In genomic region chr10:86753056-86753455, GRCh38 we compare ENCODE assay signal across 11 cellular contexts. TPM values are rescaled to one million over a fixed set of nuclear protein-coding genes. Genes with fewer than 3 reads are reported as not detected.
DNase-seq lines count a peak whose midpoint lies in the region; ATAC-seq, FAIRE-seq and TF ChIP-seq lines count a peak whose summit lies in the region.
"Had no signal": no experiment of that assay in that cellular context is flagged by ENCODE, and none has a peak within 500 bp of the region (broad histone marks: within the 10 kb centered on the region; RNA-seq: fewer than 3 reads in every experiment).

No MANE protein-coding gene starts in this region.

- peaks cover under 1% of the 10 kb centered on the region; the same call in 1 of the 2 replicates for H4K20me1 ChIP-seq in HepG2 (ENCODE audit: insufficient read depth, low read length)

- no TSS peak for BruUV-seq in HepG2 (replicated peaks; lab: Mats Ljungman, UMichigan)

- CTCF ChIA-PET in HepG2 (lab: Yijun Ruan, JAX; ENCODE audit: low intra/inter-chr PET ratio, low total read pairs): no interaction called here

- H3K36me3 Mint-ChIP-seq in T-helper 2 cell treated with Interferon-gamma antibody and Interleukin-4, amounts not matched to agents 5 μg/mL and 100 μg/mL, for 36 hours (ENCODE audit: low read depth): peaks cover 3% of the 10 kb centered on the region

- no peaks in the 10 kb centered on the region for H3K36me3 ChIP-seq in left ventricle myocardium inferior
- no peaks in the 10 kb centered on the region for H3K36me3 ChIP-seq in KOPT-K1 (ENCODE audit: insufficient read depth, low read length)
- no peaks in the 10 kb centered on the region for H3K36me3 ChIP-seq in HepG2 (replicated peaks in 1 of 2; ENCODE audit: control insufficient read depth in 1 of 2, insufficient read depth in 2 of 2, low read length in 2 of 2)
- H3K36me3 ChIP-seq in HAP-1 (replicated peaks): no peaks in the 10 kb centered on the region

- no peak for TF ChIP-seq CTCF in left ventricle myocardium inferior (IDR thresholded peaks at IDR 0.05; ENCODE audit: borderline replicate concordance)
- TF ChIP-seq CTCF in HepG2 (CRISPR knock-in tag; IDR thresholded peaks at IDR 0.05): no peak

- peaks cover 15% of the 10 kb centered on the region for H3K79me2 ChIP-seq in HepG2 (ENCODE audit: insufficient read depth, low read length)

- in situ Hi-C loops in HepG2 (cut with HindIII; ENCODE audit: extremely low pct_ligation_motif_present, low pct_unique_long_range_greater_than_20kb): no loop called here
- in situ Hi-C loops in HAP-1 (cut with MboI; ENCODE audit: low sequenced_read_pairs): no loop called here

- no peak for TF ChIP-seq POLR2A in HepG2 (IDR thresholded peaks at IDR 0.05; ENCODE audit: insufficient read depth in 1 of 2, low read depth in 2 of 2, low read length in 2 of 2)

- peak overlapping the region; percentile 99 for H3K27ac ChIP-seq in left ventricle myocardium inferior (replicated peaks)
- peak overlapping the region; percentile 36 for H3K27ac ChIP-seq in KOPT-K1 (ENCODE audit: low read depth, low read length, poor library complexity, severe bottlenecking)
- H3K27ac ChIP-seq in right cardiac atrium (ENCODE audit: low read length): peak overlapping the region; percentile 61
- H3K27ac ChIP-seq in HepG2 (ENCODE audit: extremely low read length, insufficient read depth, low read length): no peak overlapping the region
- H3K27ac ChIP-seq: parathyroid adenoma had no signal

- POLR2A ChIA-PET in HepG2 (lab: Yijun Ruan, JAX): no interaction called here

- no peak overlapping the region for H3K9ac ChIP-seq in HepG2 (ENCODE audit: insufficient read depth, low read depth, low read length)
- H3K9ac ChIP-seq: parathyroid adenoma had no signal

- DNase-seq in left ventricle myocardium inferior: no peak
- DNase-seq in left ventricle myocardium superior: no peak
- no peak for DNase-seq in right cardiac atrium
- DNase-seq in HepG2 (ENCODE audit: low spot score): no peak
- no peak for DNase-seq in T-helper 2 cell treated with Interferon-gamma antibody and Interleukin-4, amounts not matched to agents 5 μg/mL and 100 μg/mL, for 36 hours (ENCODE audit: low spot score)
- DNase-seq in nucleus accumbens (lab: John Stamatoyannopoulos, UW): no peak
- no peak for DNase-seq in HAP-1 (ENCODE audit: low spot score in 2 of 2)
- DNase-seq: midbrain, NCI-H1436 treated with DMSO at 0.1 percent for 48 hours had no signal

- intact Hi-C loops in left ventricle myocardium inferior (cut with micrococcal nuclease): no loop called here
- intact Hi-C loops in left ventricle myocardium superior (cut with micrococcal nuclease): no loop called here
- intact Hi-C loops in right cardiac atrium (cut with DNase I): loop anchor here in 1 of 4 donors (10.0 kb wide), 1 partner anchor 152 kb away; no protein-coding TSS in a partner anchor
- intact Hi-C loops in HepG2 (cut with micrococcal nuclease; ENCODE audit: unreplicated experiment): no loop called here

- H3K27me3 Mint-ChIP-seq in T-helper 2 cell treated with Interferon-gamma antibody and Interleukin-4, amounts not matched to agents 5 μg/mL and 100 μg/mL, for 36 hours (ENCODE audit: low read depth): peaks cover 24% of the 10 kb centered on the region

- no peak overlapping the region for H3K4me2 ChIP-seq in HepG2 (ENCODE audit: low read depth, low read length)

- WGBS in right cardiac atrium: 67% methylated on average over 2 of the region's 2 CpGs
- 100% methylated on average over 2 of the region's 2 CpGs for WGBS in HepG2 (ENCODE audit: low lambda C conversion rate)

- no peak overlapping the region for H2AFZ ChIP-seq in HepG2 (ENCODE audit: low read length)
- H2AFZ ChIP-seq: parathyroid adenoma had no signal

- peaks cover 22% of the 10 kb centered on the region for H3K4me1 Mint-ChIP-seq in T-helper 2 cell treated with Interferon-gamma antibody and Interleukin-4, amounts not matched to agents 5 μg/mL and 100 μg/mL, for 36 hours (ENCODE audit: low read depth)

- H3K4me3 Mint-ChIP-seq in T-helper 2 cell treated with Interferon-gamma antibody and Interleukin-4, amounts not matched to agents 5 μg/mL and 100 μg/mL, for 36 hours: no peak overlapping the region

- TF ChIP-seq RAD21 in HepG2 (CRISPR knock-in tag; IDR thresholded peaks at IDR 0.05): no peak

- no peaks in the 10 kb centered on the region for H3K9me3 ChIP-seq in left ventricle myocardium inferior (replicated peaks)
- H3K9me3 ChIP-seq in KOPT-K1 (ENCODE audit: insufficient read depth, low read length, poor library complexity, severe bottlenecking): no peaks in the 10 kb centered on the region
- no peaks in the 10 kb centered on the region for H3K9me3 ChIP-seq in right cardiac atrium (ENCODE audit: control insufficient read depth, low read length)
- no peaks in the 10 kb centered on the region for H3K9me3 ChIP-seq in HepG2 (ENCODE audit: low read length)
- H3K9me3 ChIP-seq in HAP-1: no peaks in the 10 kb centered on the region

- H3K4me3 ChIP-seq in left ventricle myocardium inferior: no peak overlapping the region
- H3K4me3 ChIP-seq in right cardiac atrium (ENCODE audit: low read length): no peak overlapping the region
- no peak overlapping the region for H3K4me3 ChIP-seq in HepG2 (replicated peaks in 1 of 3; ENCODE audit: insufficient read depth in 1 of 3, low read depth in 2 of 3, low read length in 3 of 3)
- H3K4me3 ChIP-seq in HAP-1: no peak overlapping the region

- ATAC-seq in left ventricle myocardium superior: no peak
- ATAC-seq in right cardiac atrium: no peak
- ATAC-seq in HepG2: no peak

- no peaks in the 10 kb centered on the region for H3K9me3 Mint-ChIP-seq in T-helper 2 cell treated with Interferon-gamma antibody and Interleukin-4, amounts not matched to agents 5 μg/mL and 100 μg/mL, for 36 hours

- H3K4me1 ChIP-seq in left ventricle myocardium inferior (peaks cover 52% of the 10 kb centered on the region), right cardiac atrium (ENCODE audit: control insufficient read depth, insufficient read depth, low read length) (peaks cover 3% of the 10 kb centered on the region), HepG2 (ENCODE audit: insufficient read depth, low read length) (peaks cover 30% of the 10 kb centered on the region), HAP-1 (peaks cover 17% of the 10 kb centered on the region)

- no peak for FAIRE-seq in HepG2 (lab: Jason Lieb, UNC)

- no peak for TF ChIP-seq EP300 in HepG2 (IDR thresholded peaks at IDR 0.05; ENCODE audit: low read depth in 2 of 2, low read length in 2 of 2)
- no peak for TF ChIP-seq EP300 in HepG2 (CRISPR knock-in tag; IDR thresholded peaks at IDR 0.05; ENCODE audit: borderline replicate concordance)

- H3K27me3 ChIP-seq in left ventricle myocardium inferior (ENCODE audit: low read depth): peaks cover 64% of the 10 kb centered on the region
- H3K27me3 ChIP-seq in right cardiac atrium (ENCODE audit: control insufficient read depth, insufficient read depth): no peaks in the 10 kb centered on the region
- no peaks in the 10 kb centered on the region; a peak in 1 of 5 replicates for H3K27me3 ChIP-seq in HepG2 (ENCODE audit: control insufficient read depth in 1 of 2, insufficient read depth in 2 of 2, low read length in 2 of 2)
- H3K27me3 ChIP-seq in HAP-1 (ENCODE audit: low read depth): no peaks in the 10 kb centered on the region

- H3K27ac Mint-ChIP-seq in T-helper 2 cell treated with Interferon-gamma antibody and Interleukin-4, amounts not matched to agents 5 μg/mL and 100 μg/mL, for 36 hours: no peak overlapping the region

TF ChIP-seq in HepG2, 621 proteins besides CTCF, POLR2A, EP300 and RAD21 (continues in another document):
- TF ChIP-seq AHR (CRISPR knock-in tag; IDR thresholded peaks at IDR 0.05) (no peak), ZIK1 (CRISPR knock-in tag; IDR thresholded peaks at IDR 0.05; ENCODE audit: borderline replicate concordance, low read depth) (no peak), KLF16 (CRISPR knock-in tag; IDR thresholded peaks at IDR 0.05) (no peak), HMGA1 (CRISPR knock-in tag; conservative IDR thresholded peaks at IDR 0.05) (no peak), SRSF1 (optimal IDR thresholded peaks at IDR 0.05; ENCODE audit: low read depth, low read length) (no peak), EED (CRISPR knock-in tag; IDR thresholded peaks at IDR 0.05) (no peak)

RNA-seq across cellular contexts. Expression of gene BMPR1A, which starts 3.4 kb away (rescaled TPM):
- total RNA-seq in left ventricle myocardium inferior (43.8 TPM), left ventricle myocardium superior (48.4 TPM), right cardiac atrium (10 to 100 TPM; 60.4 to 92.0 (median 65.6) TPM), HepG2 (2016; rRNA removed; fragmentation: Illumina TruSeq; extraction: Trizol) (42.3 and 44.2 TPM in 2 replicates)
- polyA plus RNA-seq in right cardiac atrium (10.8 TPM), HepG2 (2011; rRNA removed) (16.6 and 17.8 TPM in 2 replicates)
- total RNA-seq in HepG2 (2016; cell fraction: cytosol; rRNA removed; fragmentation: Illumina TruSeq; extraction: Trizol; ENCODE audit: low read depth): 35.3 and 37.2 TPM in 2 replicates
- 42.9 and 46.8 TPM in 2 replicates for total RNA-seq in HepG2 (2016; cell fraction: insoluble cytoplasmic fraction; rRNA removed; fragmentation: Illumina TruSeq; extraction: Trizol)
- total RNA-seq in HepG2 (2016; cell fraction: membrane; rRNA removed; fragmentation: Illumina TruSeq; extraction: Trizol): 43.0 and 44.0 TPM in 2 replicates
- total RNA-seq in HepG2 (2016; cell fraction: nucleus; rRNA removed; fragmentation: Illumina TruSeq; extraction: Trizol): 41.8 TPM in 2 replicates
- polyA plus RNA-seq in HepG2 (2011; cell fraction: cytosol; rRNA removed): 8.6 and 14.5 TPM in 2 replicates
- 8.2 and 8.9 TPM in 2 replicates for polyA plus RNA-seq in HepG2 (2011; cell fraction: nucleus; rRNA removed)
- 17.2 and 19.3 TPM in 2 replicates for polyA plus RNA-seq in HepG2 (2012)
- polyA plus RNA-seq in HepG2 (2016; cell fraction: cytosol; fragmentation: Illumina TruSeq; extraction: Trizol; ENCODE audit: low read depth): 3.5 and 3.9 TPM in 2 replicates
- polyA plus RNA-seq in HepG2 (2016; cell fraction: insoluble cytoplasmic fraction; fragmentation: Illumina TruSeq; extraction: Trizol; ENCODE audit: low read depth): 20.6 and 27.9 TPM in 2 replicates
- 10.9 and 13.0 TPM in 2 replicates for polyA plus RNA-seq in HepG2 (2016; cell fraction: membrane; fragmentation: Illumina TruSeq; extraction: Trizol; ENCODE audit: low read depth)
- 26.2 and 30.7 TPM in 2 replicates for polyA plus RNA-seq in HepG2 (2016; cell fraction: nucleus; fragmentation: Illumina TruSeq; extraction: Trizol; ENCODE audit: insufficient read depth, low read depth)
- 23.2 and 28.6 TPM in 2 replicates for polyA minus RNA-seq in HepG2 (2011; rRNA and poly(A)+ RNA removed; ENCODE audit: low replicate concordance)
- polyA minus RNA-seq in HepG2 (2011; cell fraction: cytosol; rRNA and poly(A)+ RNA removed): 17.6 and 25.8 TPM in 2 replicates
- 38.2 and 38.5 TPM in 2 replicates for polyA minus RNA-seq in HepG2 (2011; cell fraction: nucleus; rRNA and poly(A)+ RNA removed)
